Comparison of ENCODE assay signal across 14 cellular contexts in genomic region chr11:93663021-93663420, GRCh38. TPM values are rescaled to one million over a fixed set of nuclear protein-coding genes. Genes with fewer than 3 reads are reported as not detected.
A peak's percentile ranks its signal among the peaks of the same experiment; 100 is the strongest.
DNase-seq lines count a peak whose midpoint lies in the region; ATAC-seq, FAIRE-seq and TF ChIP-seq lines count a peak whose summit lies in the region.
"Had no signal": no experiment of that assay in that cellular context is flagged by ENCODE, and none has a peak within 500 bp of the region (broad histone marks: within the 10 kb centered on the region; RNA-seq: fewer than 3 reads in every experiment).

No MANE protein-coding gene starts in this region.

- H3K9ac ChIP-seq in BLaER1 treated with 17β-estradiol and CSF1 and Interleukin-3, amounts not matched to agents 10 nM and 100 nM, result no peak overlapping the region; a peak in 1 of 22 replicates
- no peak overlapping the region for H3K9ac ChIP-seq in keratinocyte (ENCODE audit: control insufficient read depth, extremely low read depth, insufficient read depth, low read length)

- peaks cover 2% of the 10 kb centered on the region; the same call in 2 of the 3 replicates for H3K9me3 Mint-ChIP-seq in GM23338

- no peak for DNase-seq in GM23338 (ENCODE audit: low spot score)
- no peak for DNase-seq in keratinocyte (ENCODE audit: low read depth, low spot score)
- no peak for DNase-seq in midbrain (lab: John Stamatoyannopoulos, UW)
- no peak for DNase-seq in HK-2 (ENCODE audit: unreplicated experiment)
- no peak for DNase-seq in NCI-H1092 (lab: John Stamatoyannopoulos, UW)
- DNase-seq in LoVo (ENCODE audit: low spot score), result no peak
- DNase-seq: activated gamma-delta T cell treated with Interleukin-2 at 50 U/mL for 16 hours, DMS79 treated with DMSO at 0.1 percent for 48 hours, dorsolateral prefrontal cortex, heart right ventricle, MV-4-11, NCI-H774 had no signal

- peak overlapping the region; percentile 92; the same call in 1 of the 3 replicates for H3K4me3 Mint-ChIP-seq in GM23338

- TF ChIP-seq CTCF in GM23338 (conservative IDR thresholded peaks at IDR 0.05; ENCODE audit: low read depth in 2 of 2) (no peak), VCaP (conservative IDR thresholded peaks at IDR 0.05) (no peak), keratinocyte (optimal IDR thresholded peaks at IDR 0.05 in 1 of 3, IDR thresholded peaks at IDR 0.05 in 1 of 3, conservative IDR thresholded peaks at IDR 0.05 in 1 of 3; ENCODE audit: extremely low read depth in 1 of 3, insufficient read depth in 2 of 3, low read length in 3 of 3) (no peak)

- H3K9me2 ChIP-seq in GM23338 (ENCODE audit: insufficient read depth), result peaks cover 4% of the 10 kb centered on the region; the same call in 1 of the 2 replicates

- H3K79me2 ChIP-seq in GM23338 (replicated peaks; ENCODE audit: insufficient read depth), result peaks cover 40% of the 10 kb centered on the region
- H3K79me2 ChIP-seq in keratinocyte (ENCODE audit: control insufficient read depth, insufficient read depth, low read length), result peaks cover 39% of the 10 kb centered on the region

- no peak for FAIRE-seq in keratinocyte (lab: Jason Lieb, UNC)

- peaks cover 8 to 43% (median 30%) of the 10 kb centered on the region in 11 experiments; a peak in 20 of 22 replicates for H3K36me3 ChIP-seq in BLaER1 treated with 17β-estradiol and CSF1 and Interleukin-3, amounts not matched to agents 10 nM and 100 nM
- H3K36me3 ChIP-seq in GM23338 (ENCODE audit: insufficient read depth) (peaks cover 7% of the 10 kb centered on the region), keratinocyte (ENCODE audit: control insufficient read depth in 2 of 2, extremely low read depth in 1 of 2, insufficient read depth in 2 of 2, low read length in 2 of 2) (peaks cover 0 to under 1% of the 10 kb centered on the region in 2 experiments)

- peaks cover 11 to 15% (median 13%) of the 10 kb centered on the region in 10 experiments; a peak in 19 of 20 replicates for H3K4me1 ChIP-seq in BLaER1 treated with 17β-estradiol and CSF1 and Interleukin-3, amounts not matched to agents 10 nM and 100 nM
- no peaks in the 10 kb centered on the region for H3K4me1 ChIP-seq in GM23338 (ENCODE audit: insufficient read depth)
- peaks cover 8% of the 10 kb centered on the region for H3K4me1 ChIP-seq in keratinocyte (ENCODE audit: control insufficient read depth, extremely low read depth, insufficient read depth, low read length)

- no peak for ATAC-seq in GM23338
- ATAC-seq: heart right ventricle had no signal

- H3K4me2 ChIP-seq in BLaER1 treated with 17β-estradiol and CSF1 and Interleukin-3, amounts not matched to agents 10 nM and 100 nM, result peak overlapping the region; percentile 73 to 93 (median 79); a peak in 21 of 22 replicates
- H3K4me2 ChIP-seq in GM23338 (no peak overlapping the region), keratinocyte (ENCODE audit: control insufficient read depth, extremely low read depth, insufficient read depth, low read depth, low read length) (peak overlapping the region; percentile 92)

- H4K20me1 ChIP-seq in BLaER1 treated with 17β-estradiol and CSF1 and Interleukin-3, amounts not matched to agents 10 nM and 100 nM, result 0 out of 22 replicates have a peak, but pooled peaks cover 0 to 5% (median 0%) of the 10 kb centered on the region in 11 experiments
- H4K20me1 ChIP-seq in GM23338 (replicated peaks; ENCODE audit: insufficient read depth) (no peaks in the 10 kb centered on the region), keratinocyte (ENCODE audit: control insufficient read depth, extremely low read depth, insufficient read depth, low read length) (no peaks in the 10 kb centered on the region)

- H3K36me3 Mint-ChIP-seq in GM23338 (ENCODE audit: low read depth), result peaks cover 13% of the 10 kb centered on the region

- H2AFZ ChIP-seq in GM23338 (no peak overlapping the region), keratinocyte (ENCODE audit: control insufficient read depth, low read length) (no peak overlapping the region)

- no peak overlapping the region for H3K27ac Mint-ChIP-seq in GM23338

- H3K4me1 Mint-ChIP-seq in GM23338, result peaks cover 3% of the 10 kb centered on the region; the same call in 1 of the 3 replicates

- H3K27me3 ChIP-seq in BLaER1 treated with 17β-estradiol and CSF1 and Interleukin-3, amounts not matched to agents 10 nM and 100 nM, result no peaks in the 10 kb centered on the region
- H3K27me3 ChIP-seq in GM23338 (ENCODE audit: insufficient read depth), result peaks cover 21% of the 10 kb centered on the region
- H3K27me3 ChIP-seq in keratinocyte (ENCODE audit: control insufficient read depth, extremely low read depth, insufficient read depth, low read length), result no peaks in the 10 kb centered on the region
- H3K27me3 ChIP-seq: dorsolateral prefrontal cortex, heart right ventricle had no signal

- no peak overlapping the region for H3K27ac ChIP-seq in BLaER1 treated with 17β-estradiol and CSF1 and Interleukin-3, amounts not matched to agents 10 nM and 100 nM
- H3K27ac ChIP-seq in GM23338 (ENCODE audit: low read depth), result no peak overlapping the region
- H3K27ac ChIP-seq in VCaP, result peak overlapping the region; percentile 88; the same call in 1 of the 2 replicates
- H3K27ac ChIP-seq in keratinocyte (ENCODE audit: control insufficient read depth, insufficient read depth, low read length), result no peak overlapping the region

- H3K4me3 ChIP-seq in BLaER1 treated with 17β-estradiol and CSF1 and Interleukin-3, amounts not matched to agents 10 nM and 100 nM, result no peak overlapping the region; a peak in 1 of 20 replicates
- H3K4me3 ChIP-seq in GM23338 (no peak overlapping the region), keratinocyte (ENCODE audit: control insufficient read depth in 2 of 3, extremely low read depth in 1 of 3, insufficient read depth in 2 of 3, low read depth in 1 of 3, low read length in 3 of 3) (peak overlapping the region in 1 of 3 experiments; percentile 97)

- H3K27me3 Mint-ChIP-seq in GM23338 (ENCODE audit: insufficient read depth, low read depth, poor library complexity), result peaks cover 11% of the 10 kb centered on the region

- no peaks in the 10 kb centered on the region for H3F3A ChIP-seq in GM23338 (replicated peaks; ENCODE audit: low read depth)

- dilution Hi-C loops in keratinocyte (cut with MboI; ENCODE audit: extremely low pct_ligation_motif_present, low sequenced_read_pairs), result no loop called here

- H3K9me1 ChIP-seq in keratinocyte (ENCODE audit: control insufficient read depth, extremely low read depth, insufficient read depth, low read length), result no peaks in the 10 kb centered on the region

- no peaks in the 10 kb centered on the region for H3K9me3 ChIP-seq in BLaER1 treated with 17β-estradiol and CSF1 and Interleukin-3, amounts not matched to agents 10 nM and 100 nM (replicated peaks in 1 of 11)
- no peaks in the 10 kb centered on the region for H3K9me3 ChIP-seq in keratinocyte (ENCODE audit: control insufficient read depth, low read depth, low read length)
- H3K9me3 ChIP-seq: heart right ventricle had no signal

TF ChIP-seq in GM23338, 12 proteins besides CTCF, POLR2A, EP300 and RAD21 (continues in another document):
- TF ChIP-seq STAT1 (IDR thresholded peaks at IDR 0.05; ENCODE audit: unreplicated experiment), result no peak
- no peak for TF ChIP-seq ZNF331 (CRISPR knock-in tag; IDR thresholded peaks at IDR 0.05; ENCODE audit: low read depth)
- no peak for TF ChIP-seq REST (IDR thresholded peaks at IDR 0.05; ENCODE audit: unreplicated experiment)
- no peak for TF ChIP-seq NANOG (IDR thresholded peaks at IDR 0.05; ENCODE audit: borderline replicate concordance)
- no peak for TF ChIP-seq EZH2 (IDR thresholded peaks at IDR 0.05; ENCODE audit: low read depth, unreplicated experiment)
- TF ChIP-seq EZH2phosphoT487 (IDR thresholded peaks at IDR 0.05; ENCODE audit: unreplicated experiment), result no peak

RNA-seq across cellular contexts. Expression of gene CEP295, which starts 1.5 kb away (rescaled TPM):
- total RNA-seq in GM23338 (2014; rRNA removed; shearing (Covaris generic)), result 16.5 and 25.8 TPM in 2 replicates
- polyA plus RNA-seq in GM23338 (2016; fragmentation: Nextera tagmentation; extraction: Ambion mirVana) (5.7 and 7.4 TPM in 2 replicates), keratinocyte (5.5 to 9.0 TPM (median 8.7 TPM) in 3 replicates)
- 17.5 TPM for polyA plus RNA-seq in keratinocyte (2011; ENCODE audit: low read depth)
- 2.1 and 4.8 TPM in 2 replicates for polyA plus RNA-seq in keratinocyte (2011; cell fraction: cytosol; rRNA removed)
- polyA plus RNA-seq in keratinocyte (2011; cell fraction: nucleus; rRNA removed), result 16.8 and 17.2 TPM in 2 replicates
- 3.9 and 4.0 TPM in 2 replicates for polyA plus RNA-seq in keratinocyte (2012; ENCODE audit: low replicate concordance)
- 1.5 to 33.1 TPM (median 14.8 TPM) in 3 replicates for polyA minus RNA-seq in keratinocyte
- polyA minus RNA-seq in keratinocyte (2011; cell fraction: cytosol; rRNA and poly(A)+ RNA removed), result 6.9 TPM
- 23.5 and 55.5 TPM in 2 replicates for polyA minus RNA-seq in keratinocyte (2011; cell fraction: nucleus; rRNA and poly(A)+ RNA removed)
